Comparison of ENCODE assay signal across 8 cellular contexts in the genomic region with DNA sequence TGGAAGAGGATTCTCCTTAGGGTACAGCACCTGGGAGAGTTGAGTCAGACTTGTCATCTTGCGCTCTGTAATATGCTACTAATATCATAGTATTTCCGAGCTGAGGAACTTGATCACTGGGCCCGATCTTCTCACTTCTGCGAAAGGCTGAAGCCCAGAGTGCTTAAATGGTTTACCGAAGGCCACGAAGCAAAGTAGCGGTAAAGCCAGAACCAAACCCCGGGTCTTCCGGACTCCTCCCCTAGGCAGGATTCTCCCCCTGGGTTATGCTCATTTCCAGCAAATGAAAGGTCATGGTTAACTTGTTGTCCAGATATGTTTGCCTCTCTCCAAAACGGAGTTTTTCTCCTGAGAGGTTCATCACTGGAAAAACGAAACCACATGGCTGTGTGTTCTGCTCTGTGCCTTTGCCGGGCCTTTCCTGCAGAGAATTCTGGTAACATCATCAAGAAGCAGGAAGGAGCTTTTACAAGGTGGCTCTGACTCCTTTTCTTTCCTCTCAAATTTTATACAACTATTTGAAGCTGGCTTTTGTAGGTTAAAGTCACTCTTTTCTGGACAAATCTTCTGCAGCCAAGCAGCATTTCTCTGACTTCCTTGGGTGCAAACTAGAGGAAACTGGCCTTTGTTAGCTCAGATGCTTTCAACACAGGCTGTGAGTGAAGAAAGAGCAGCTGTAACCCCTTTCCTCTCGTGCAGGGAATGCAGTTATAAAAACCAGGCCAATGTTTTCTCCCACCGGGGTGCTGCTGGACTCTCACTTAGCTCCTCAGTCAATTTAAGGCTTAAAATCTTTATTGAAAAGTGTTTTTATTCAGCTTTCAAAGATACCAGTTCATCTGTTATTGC. TPM values are rescaled to one million over a fixed set of nuclear protein-coding genes. Genes with fewer than 3 reads are reported as not detected.
A peak's percentile ranks its signal among the peaks of the same experiment; 100 is the strongest.
DNase-seq lines count a peak whose midpoint lies in the region; ATAC-seq and TF ChIP-seq lines count a peak whose summit lies in the region.

No MANE protein-coding gene starts in this region.

- peak overlapping the region; percentile 86 for H3K4me2 ChIP-seq in fibroblast of lung (ENCODE audit: extremely low read depth, insufficient read depth, low read length)

- H3K9ac ChIP-seq in fibroblast of lung (ENCODE audit: insufficient read depth, low read length) (peak overlapping the region; percentile 45), rectal smooth muscle tissue (ENCODE audit: low read length) (no peak overlapping the region)

- H2AFZ ChIP-seq in fibroblast of lung (ENCODE audit: low read length), result peak overlapping the region; percentile 68

- peak overlapping the region; percentile 29 to 84 (median 75) for H3K4me3 Mint-ChIP-seq in CD8-positive, alpha-beta memory T cell

- H4K20me1 ChIP-seq in fibroblast of lung (ENCODE audit: control insufficient read depth, extremely low read depth, insufficient read depth, low read length), result no peaks in the 10 kb centered on the region

- H3K27ac Mint-ChIP-seq in CD8-positive, alpha-beta memory T cell, result peak overlapping the region; percentile 49 to 98 (median 88)

- CTCF ChIA-PET in CD8-positive, alpha-beta memory T cell (lab: Charles Lee), result interaction anchor here (0.5 to 2.3 kb wide), 7 partner anchors 22 to 82 kb away, joined by 3 to 8 read pairs (median 4); no protein-coding TSS in a partner anchor

- H3K27ac ChIP-seq in CD8-positive, alpha-beta memory T cell (ENCODE audit: low read depth, low read length), result no peak overlapping the region
- H3K27ac ChIP-seq in Peyer's patch (peak overlapping the region; percentile 44 to 63 (median 58)), fibroblast of lung (ENCODE audit: insufficient read depth, low read length) (peak overlapping the region; percentile 74), rectal smooth muscle tissue (ENCODE audit: low read depth, low read length) (peak overlapping the region; percentile 76)

- TF ChIP-seq CTCF in Peyer's patch (IDR thresholded peaks at IDR 0.05) (no peak), fibroblast of lung (conservative IDR thresholded peaks at IDR 0.05 in 1 of 2, IDR thresholded peaks at IDR 0.05 in 1 of 2; ENCODE audit: low read depth in 1 of 2, low read length in 2 of 2) (no peak)

- no peaks in the 10 kb centered on the region for H3K27me3 ChIP-seq in CD8-positive, alpha-beta memory T cell (ENCODE audit: insufficient read depth, low read length, poor library complexity, severe bottlenecking)
- H3K27me3 ChIP-seq in Peyer's patch (no peaks in the 10 kb centered on the region), fibroblast of lung (ENCODE audit: control insufficient read depth, insufficient read depth, low read length) (no peaks in the 10 kb centered on the region), rectal smooth muscle tissue (ENCODE audit: control insufficient read depth, insufficient read depth, low read length) (no peaks in the 10 kb centered on the region)

- peaks cover 0 to 6% (median 3%) of the 10 kb centered on the region in 3 donors for H3K36me3 Mint-ChIP-seq in CD8-positive, alpha-beta memory T cell

- peaks cover 24% of the 10 kb centered on the region for H3K79me2 ChIP-seq in fibroblast of lung (ENCODE audit: control insufficient read depth, insufficient read depth, low read length)

- peaks cover 68% of the 10 kb centered on the region for H3K4me1 ChIP-seq in CD8-positive, alpha-beta memory T cell (ENCODE audit: insufficient read depth, low read length)
- H3K4me1 ChIP-seq in Peyer's patch (peaks cover 0 to 8% (median 0%) of the 10 kb centered on the region in 4 donors), fibroblast of lung (ENCODE audit: control insufficient read depth, extremely low read depth, insufficient read depth, low read length) (peaks cover 7% of the 10 kb centered on the region), rectal smooth muscle tissue (ENCODE audit: control insufficient read depth, insufficient read depth, low read length) (peaks cover 18% of the 10 kb centered on the region)

- peaks cover 65 to 75% (median 74%) of the 10 kb centered on the region in 3 donors for H3K4me1 Mint-ChIP-seq in CD8-positive, alpha-beta memory T cell

- no peak for ATAC-seq in GM18909 (IDR thresholded peaks at IDR 0.05; ENCODE audit: poor library complexity, unreplicated experiment)

- peak in 1 of 5 donors; percentile 32 for DNase-seq in CD8-positive, alpha-beta memory T cell
- no peak for DNase-seq in Peyer's patch
- peak; percentile 18 to 76 for DNase-seq in fibroblast of lung (ENCODE audit: low read depth in 2 of 2)
- DNase-seq in DMS114 treated with DMSO at 0.1 percent for 48 hours (lab: John Stamatoyannopoulos, UW; ENCODE audit: unreplicated experiment), result no peak
- DNase-seq in glomerular visceral epithelial cell (ENCODE audit: extremely low spot score), result no peak
- DNase-seq in OCI-M1 (lab: John Stamatoyannopoulos, UW), result no peak

- no peak for TF ChIP-seq POLR2A in Peyer's patch (IDR thresholded peaks at IDR 0.05)

- H3K9me3 Mint-ChIP-seq in CD8-positive, alpha-beta memory T cell, result no peaks in the 10 kb centered on the region

- POLR2A ChIA-PET in CD8-positive, alpha-beta memory T cell (lab: Charles Lee), result interaction anchor here (0.6 to 1.5 kb wide), 4 partner anchors 16 to 749 kb away, joined by 3 to 5 read pairs (median 4); no protein-coding TSS in a partner anchor

- no peaks in the 10 kb centered on the region for H3K36me3 ChIP-seq in CD8-positive, alpha-beta memory T cell (ENCODE audit: insufficient read depth, low read length)
- no peaks in the 10 kb centered on the region for H3K36me3 ChIP-seq in Peyer's patch
- no peaks in the 10 kb centered on the region for H3K36me3 ChIP-seq in fibroblast of lung (ENCODE audit: control insufficient read depth, insufficient read depth, low read length)
- H3K36me3 ChIP-seq in rectal smooth muscle tissue (ENCODE audit: control insufficient read depth, insufficient read depth, low read length), result no peaks in the 10 kb centered on the region

- H3K9me3 ChIP-seq in CD8-positive, alpha-beta memory T cell (ENCODE audit: low read length), result no peaks in the 10 kb centered on the region
- H3K9me3 ChIP-seq in Peyer's patch (no peaks in the 10 kb centered on the region), fibroblast of lung (ENCODE audit: control insufficient read depth, insufficient read depth, low read depth, low read length) (no peaks in the 10 kb centered on the region)

- peak overlapping the region; percentile 51 for H3K4me3 ChIP-seq in CD8-positive, alpha-beta memory T cell (ENCODE audit: low read length)
- no peak overlapping the region for H3K4me3 ChIP-seq in Peyer's patch
- H3K4me3 ChIP-seq in fibroblast of lung (replicated peaks in 1 of 4; ENCODE audit: control extremely low read depth in 1 of 4, insufficient read depth in 1 of 4, low read depth in 3 of 4, low read length in 4 of 4), result peak overlapping the region; percentile 3 to 23 (median 20)
- no peak overlapping the region for H3K4me3 ChIP-seq in rectal smooth muscle tissue (ENCODE audit: low read length)

- H3K27me3 Mint-ChIP-seq in CD8-positive, alpha-beta memory T cell, result no peaks in the 10 kb centered on the region

RNA-seq across cellular contexts. Expression of a gene that starts 35.5 kb away (rescaled TPM):
- total RNA-seq in CD8-positive, alpha-beta memory T cell, result 10 to 100 TPM; 34.6 to 36.4 TPM
- polyA plus RNA-seq in CD8-positive, alpha-beta memory T cell, result 12.0 TPM
- 10 to 100 TPM in 1 of 4 donors, 1 to 10 TPM in 3; 2.3 to 14.9 (median 5.2) TPM for total RNA-seq in Peyer's patch
- 22.9 and 44.4 TPM in 2 replicates for total RNA-seq in fibroblast of lung
- 13.1 and 38.0 TPM in 2 replicates for polyA plus RNA-seq in fibroblast of lung
- polyA plus RNA-seq in fibroblast of lung (2012), result 8.8 and 20.3 TPM in 2 replicates
- 38.6 and 128 TPM in 2 replicates for polyA minus RNA-seq in fibroblast of lung (ENCODE audit: low replicate concordance)

Comparison
In these comparisons a context has a peak if more than half of its experiments do, and no peak if none do; other contexts are left out.
1. DNase-seq: peak in fibroblast of lung (2 of 2); none in Peyer's patch (0 of 3), DMS114 treated with DMSO at 0.1 percent for 48 hours (single experiment), glomerular visceral epithelial cell (single experiment) and OCI-M1 (single experiment).
2. H3K4me3 ChIP-seq: peak in CD8-positive, alpha-beta memory T cell (single experiment) and fibroblast of lung (4 of 4); none in Peyer's patch (0 of 4) and rectal smooth muscle tissue (single experiment).